In genomic region chr22:31495343-31495742, GRCh38 we compare ENCODE assay signal across 9 cellular contexts. TPM values are rescaled to one million over a fixed set of nuclear protein-coding genes. Genes with fewer than 3 reads are reported as not detected.
DNase-seq lines count a peak whose midpoint lies in the region; ATAC-seq, FAIRE-seq and TF ChIP-seq lines count a peak whose summit lies in the region.
"Had no signal": no experiment of that assay in that cellular context is flagged by ENCODE, and none has a peak within 500 bp of the region (broad histone marks: within the 10 kb centered on the region; RNA-seq: fewer than 3 reads in every experiment).

No MANE protein-coding gene starts in this region.

- intact Hi-C loops in spleen (cut with DNase I; ENCODE audit: low total_unique reads): loop anchor here (10.0 kb wide), 1 partner anchor 139 kb away; no protein-coding TSS in a partner anchor

- H3K36me3 ChIP-seq in gastroesophageal sphincter: no peaks in the 10 kb centered on the region
- peaks cover 0 to 7% (median 0%) of the 10 kb centered on the region in 6 donors for H3K36me3 ChIP-seq in spleen
- no peaks in the 10 kb centered on the region for H3K36me3 ChIP-seq in small intestine (ENCODE audit: control insufficient read depth in 2 of 2, insufficient read depth in 2 of 2, low read length in 2 of 2)

- no peaks in the 10 kb centered on the region for H3K27me3 ChIP-seq in gastroesophageal sphincter
- H3K27me3 ChIP-seq in spleen (replicated peaks in 1 of 7): no peaks in the 10 kb centered on the region
- H3K27me3 ChIP-seq in small intestine (ENCODE audit: control insufficient read depth in 2 of 2, insufficient read depth in 2 of 2, low read length in 2 of 2): no peaks in the 10 kb centered on the region

- H3K4me1 ChIP-seq in gastroesophageal sphincter (peaks cover 0 to 34% (median 3%) of the 10 kb centered on the region in 3 donors), spleen (peaks cover 19 to 92% (median 50%) of the 10 kb centered on the region in 6 donors), small intestine (ENCODE audit: control insufficient read depth in 2 of 2, insufficient read depth in 1 of 2, low read depth in 1 of 2, low read length in 1 of 2) (peaks cover 0 to 7% of the 10 kb centered on the region in 2 donors)

- WGBS in gastroesophageal sphincter (ENCODE audit: low coverage in 1 of 2), 2 donors: 21 to 70% methylated on average over 1 to 15 of the region's 15 CpGs
- WGBS in spleen, 5 donors: 61 to 70% (median 65%) methylated on average over 15 of the region's 15 CpGs
- WGBS in small intestine, 3 donors: 14 to 51% (median 40%) methylated on average over 15 of the region's 15 CpGs

- no peaks in the 10 kb centered on the region for H3K9me3 ChIP-seq in gastroesophageal sphincter
- no peaks in the 10 kb centered on the region for H3K9me3 ChIP-seq in spleen
- no peaks in the 10 kb centered on the region for H3K9me3 ChIP-seq in small intestine (ENCODE audit: control insufficient read depth, low read depth)

- TF ChIP-seq CTCF in WI38 (IDR thresholded peaks at IDR 0.05; ENCODE audit: low read depth, low read length) (no peak), gastroesophageal sphincter (IDR thresholded peaks at IDR 0.05) (no peak), spleen (IDR thresholded peaks at IDR 0.05 in 8 of 11, conservative IDR thresholded peaks at IDR 0.05 in 3 of 11) (no peak)

- H3K4me3 ChIP-seq in WI38 (ENCODE audit: low read depth, low read length) (peak overlapping the region; percentile 77), gastroesophageal sphincter (peak overlapping the region; percentile 45 to 81), spleen (peak overlapping the region; percentile 81 to 99 (median 91)), small intestine (ENCODE audit: low read depth in 1 of 2, low read length in 2 of 2) (peak overlapping the region in 1 of 2 donors; percentile 94)

- TF ChIP-seq POLR2A in gastroesophageal sphincter (IDR thresholded peaks at IDR 0.05) (no peak), spleen (IDR thresholded peaks at IDR 0.05) (no peak)

- DNase-seq in NCI-H1092 treated with DMSO at 0.1 percent for 48 hours (lab: John Stamatoyannopoulos, UW): peak; percentile 16
- DNase-seq in NCI-H1092 (lab: John Stamatoyannopoulos, UW): no peak
- no peak for DNase-seq in spleen
- no peak for DNase-seq in small intestine
- no peak for DNase-seq in NCI-H146 (lab: John Stamatoyannopoulos, UW)
- DNase-seq: 8988T had no signal

- no peak for ATAC-seq in gastroesophageal sphincter
- no peak for ATAC-seq in HG03135 (IDR thresholded peaks at IDR 0.05; ENCODE audit: unreplicated experiment)

- no peak for FAIRE-seq in small intestine (lab: Jason Lieb, UNC)

- TF ChIP-seq EP300 in gastroesophageal sphincter (IDR thresholded peaks at IDR 0.05): no peak

- H3K27ac ChIP-seq in gastroesophageal sphincter (peak overlapping the region in 3 of 4 donors; percentile 85 to 87 (median 86)), spleen (peak overlapping the region; percentile 82 to 93 (median 89)), small intestine (ENCODE audit: low read depth in 1 of 2, low read length in 1 of 2) (peak overlapping the region in 1 of 2 donors; percentile 76)

RNA-seq across cellular contexts. Expression of gene SFI1, which starts 1.0 kb away (rescaled TPM):
- total RNA-seq in gastroesophageal sphincter: 10 to 100 TPM; 14.4 to 54.8 (median 20.0) TPM
- 100 to 1,000 TPM in 4 of 7 donors, 10 to 100 TPM in 3; 78.2 to 110 (median 106) TPM for total RNA-seq in spleen
- polyA plus RNA-seq in spleen: 10 to 100 TPM; 36.7 to 71.6 (median 68.4) TPM
- 100 to 1,000 TPM in 2 of 3 donors, 10 to 100 TPM in 1; 21.5 to 174 (median 118) TPM for polyA plus RNA-seq in small intestine

RNA-seq across cellular contexts. Expression of gene EIF4ENIF1, which starts 5.7 kb away (rescaled TPM):
- total RNA-seq in gastroesophageal sphincter: 10 to 100 TPM; 18.4 to 24.0 (median 20.5) TPM
- total RNA-seq in spleen: 10 to 100 TPM; 15.8 to 39.4 (median 36.8) TPM
- polyA plus RNA-seq in spleen: 10 to 100 TPM in 1 of 3 donors, 1 to 10 TPM in 2; 7.3 to 12.7 (median 8.0) TPM
- polyA plus RNA-seq in small intestine: 1 to 10 TPM; 8.1 to 9.4 (median 8.7) TPM
